ENCODE assay signal across 1 cellular context in the genomic region with DNA sequence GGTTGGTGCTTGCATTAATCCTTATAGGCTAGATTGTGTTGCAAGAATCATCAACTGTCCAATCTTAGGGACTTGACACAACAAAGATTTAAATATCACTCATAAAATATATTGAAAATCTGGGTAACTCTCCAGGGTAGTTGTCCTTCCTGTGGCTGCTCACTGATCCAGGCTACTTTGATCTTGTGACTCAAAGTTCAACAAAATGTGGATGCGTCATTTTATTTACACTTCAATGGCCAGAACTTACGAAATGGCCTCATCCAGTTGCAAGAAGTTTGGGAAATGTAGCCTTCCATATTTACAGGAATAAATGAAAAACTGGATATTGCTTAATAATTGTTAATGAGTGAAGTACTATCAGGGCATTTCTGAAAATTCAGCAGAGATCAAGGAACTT.
TF ChIP-seq lines count a peak whose summit lies in the region.

No MANE protein-coding gene starts in this region.

TF ChIP-seq in HepG2, 621 proteins besides CTCF, POLR2A, EP300 and RAD21 (continued from another document and continues in another):
- TF ChIP-seq, protein P1, sequence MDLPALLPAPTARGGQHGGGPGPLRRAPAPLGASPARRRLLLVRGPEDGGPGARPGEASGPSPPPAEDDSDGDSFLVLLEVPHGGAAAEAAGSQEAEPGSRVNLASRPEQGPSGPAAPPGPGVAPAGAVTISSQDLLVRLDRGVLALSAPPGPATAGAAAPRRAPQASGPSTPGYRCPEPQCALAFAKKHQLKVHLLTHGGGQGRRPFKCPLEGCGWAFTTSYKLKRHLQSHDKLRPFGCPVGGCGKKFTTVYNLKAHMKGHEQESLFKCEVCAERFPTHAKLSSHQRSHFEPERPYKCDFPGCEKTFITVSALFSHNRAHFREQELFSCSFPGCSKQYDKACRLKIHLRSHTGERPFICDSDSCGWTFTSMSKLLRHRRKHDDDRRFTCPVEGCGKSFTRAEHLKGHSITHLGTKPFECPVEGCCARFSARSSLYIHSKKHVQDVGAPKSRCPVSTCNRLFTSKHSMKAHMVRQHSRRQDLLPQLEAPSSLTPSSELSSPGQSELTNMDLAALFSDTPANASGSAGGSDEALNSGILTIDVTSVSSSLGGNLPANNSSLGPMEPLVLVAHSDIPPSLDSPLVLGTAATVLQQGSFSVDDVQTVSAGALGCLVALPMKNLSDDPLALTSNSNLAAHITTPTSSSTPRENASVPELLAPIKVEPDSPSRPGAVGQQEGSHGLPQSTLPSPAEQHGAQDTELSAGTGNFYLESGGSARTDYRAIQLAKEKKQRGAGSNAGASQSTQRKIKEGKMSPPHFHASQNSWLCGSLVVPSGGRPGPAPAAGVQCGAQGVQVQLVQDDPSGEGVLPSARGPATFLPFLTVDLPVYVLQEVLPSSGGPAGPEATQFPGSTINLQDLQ (CRISPR knock-in tag; IDR thresholded peaks at IDR 0.05), result no peak
- TF ChIP-seq, protein P2, sequence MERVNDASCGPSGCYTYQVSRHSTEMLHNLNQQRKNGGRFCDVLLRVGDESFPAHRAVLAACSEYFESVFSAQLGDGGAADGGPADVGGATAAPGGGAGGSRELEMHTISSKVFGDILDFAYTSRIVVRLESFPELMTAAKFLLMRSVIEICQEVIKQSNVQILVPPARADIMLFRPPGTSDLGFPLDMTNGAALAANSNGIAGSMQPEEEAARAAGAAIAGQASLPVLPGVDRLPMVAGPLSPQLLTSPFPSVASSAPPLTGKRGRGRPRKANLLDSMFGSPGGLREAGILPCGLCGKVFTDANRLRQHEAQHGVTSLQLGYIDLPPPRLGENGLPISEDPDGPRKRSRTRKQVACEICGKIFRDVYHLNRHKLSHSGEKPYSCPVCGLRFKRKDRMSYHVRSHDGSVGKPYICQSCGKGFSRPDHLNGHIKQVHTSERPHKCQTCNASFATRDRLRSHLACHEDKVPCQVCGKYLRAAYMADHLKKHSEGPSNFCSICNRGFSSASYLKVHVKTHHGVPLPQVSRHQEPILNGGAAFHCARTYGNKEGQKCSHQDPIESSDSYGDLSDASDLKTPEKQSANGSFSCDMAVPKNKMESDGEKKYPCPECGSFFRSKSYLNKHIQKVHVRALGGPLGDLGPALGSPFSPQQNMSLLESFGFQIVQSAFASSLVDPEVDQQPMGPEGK (CRISPR knock-in tag; IDR thresholded peaks at IDR 0.05), result no peak
- TF ChIP-seq RFXANK (CRISPR knock-in tag; IDR thresholded peaks at IDR 0.05), result no peak
- peak; percentile 58; the same call in 1 of the 2 replicates for TF ChIP-seq MED1 (CRISPR knock-in tag; IDR thresholded peaks at IDR 0.05)
- TF ChIP-seq ZNF503 (CRISPR knock-in tag; IDR thresholded peaks at IDR 0.05), result no peak
- no peak for TF ChIP-seq TEAD3 (CRISPR knock-in tag; optimal IDR thresholded peaks at IDR 0.05; ENCODE audit: borderline replicate concordance)
- no peak for TF ChIP-seq ZNF782 (CRISPR knock-in tag; IDR thresholded peaks at IDR 0.05; ENCODE audit: borderline replicate concordance)
- TF ChIP-seq ZFP62 (CRISPR knock-in tag; IDR thresholded peaks at IDR 0.05), result no peak
- TF ChIP-seq SMC3 (IDR thresholded peaks at IDR 0.05; ENCODE audit: low read length), result peak; percentile 2; the same call in 1 of the 2 replicates
- TF ChIP-seq ZNF143 (CRISPR knock-in tag; IDR thresholded peaks at IDR 0.05), result no peak
- no peak for TF ChIP-seq ZNF720 (CRISPR knock-in tag; IDR thresholded peaks at IDR 0.05)
- no peak for TF ChIP-seq GRHL1 (CRISPR knock-in tag; conservative IDR thresholded peaks at IDR 0.05)
- no peak for TF ChIP-seq STAG1 (CRISPR knock-in tag; IDR thresholded peaks at IDR 0.05)
- TF ChIP-seq, protein P3, sequence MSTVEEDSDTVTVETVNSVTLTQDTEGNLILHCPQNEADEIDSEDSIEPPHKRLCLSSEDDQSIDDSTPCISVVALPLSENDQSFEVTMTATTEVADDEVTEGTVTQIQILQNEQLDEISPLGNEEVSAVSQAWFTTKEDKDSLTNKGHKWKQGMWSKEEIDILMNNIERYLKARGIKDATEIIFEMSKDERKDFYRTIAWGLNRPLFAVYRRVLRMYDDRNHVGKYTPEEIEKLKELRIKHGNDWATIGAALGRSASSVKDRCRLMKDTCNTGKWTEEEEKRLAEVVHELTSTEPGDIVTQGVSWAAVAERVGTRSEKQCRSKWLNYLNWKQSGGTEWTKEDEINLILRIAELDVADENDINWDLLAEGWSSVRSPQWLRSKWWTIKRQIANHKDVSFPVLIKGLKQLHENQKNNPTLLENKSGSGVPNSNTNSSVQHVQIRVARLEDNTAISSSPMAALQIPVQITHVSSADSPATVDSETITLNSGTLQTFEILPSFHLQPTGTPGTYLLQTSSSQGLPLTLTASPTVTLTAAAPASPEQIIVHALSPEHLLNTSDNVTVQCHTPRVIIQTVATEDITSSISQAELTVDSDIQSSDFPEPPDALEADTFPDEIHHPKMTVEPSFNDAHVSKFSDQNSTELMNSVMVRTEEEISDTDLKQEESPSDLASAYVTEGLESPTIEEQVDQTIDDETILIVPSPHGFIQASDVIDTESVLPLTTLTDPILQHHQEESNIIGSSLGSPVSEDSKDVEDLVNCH (CRISPR knock-in tag; IDR thresholded peaks at IDR 0.05), result no peak
- no peak for TF ChIP-seq USF2 (IDR thresholded peaks at IDR 0.05; ENCODE audit: low read depth, low read length)
- no peak for TF ChIP-seq USF2 (CRISPR knock-in tag; IDR thresholded peaks at IDR 0.05; ENCODE audit: borderline replicate concordance)
- TF ChIP-seq ATAD3A (CRISPR knock-in tag; IDR thresholded peaks at IDR 0.05), result no peak
- TF ChIP-seq ZEB1 (IDR thresholded peaks at IDR 0.05; ENCODE audit: insufficient replicate concordance, low read depth), result no peak
- no peak for TF ChIP-seq KLF9 (CRISPR knock-in tag; IDR thresholded peaks at IDR 0.05; ENCODE audit: low read depth)
- no peak for TF ChIP-seq ZNF781 (CRISPR knock-in tag; IDR thresholded peaks at IDR 0.05; ENCODE audit: borderline replicate concordance, not compliant biosample characterization)
- no peak for TF ChIP-seq ZNF224 (CRISPR knock-in tag; IDR thresholded peaks at IDR 0.05)
- 0 out of 2 replicates have a peak, but pooled peaks have one; percentile 36 for TF ChIP-seq ZNF12 (CRISPR knock-in tag; IDR thresholded peaks at IDR 0.05)
- no peak for TF ChIP-seq POLR2G (IDR thresholded peaks at IDR 0.05; ENCODE audit: low read depth, low read length)
- TF ChIP-seq POLR2AphosphoS2 (IDR thresholded peaks at IDR 0.05; ENCODE audit: low read depth, low read length), result no peak
- TF ChIP-seq RERE (CRISPR knock-in tag; IDR thresholded peaks at IDR 0.05; ENCODE audit: low read depth), result no peak
- peak; percentile 62; the same call in 1 of the 2 replicates for TF ChIP-seq JUND (CRISPR knock-in tag; IDR thresholded peaks at IDR 0.05)
- TF ChIP-seq KDM6A (CRISPR knock-in tag; IDR thresholded peaks at IDR 0.05; ENCODE audit: low read depth), result peak; percentile 50; the same call in 1 of the 2 replicates
- peak; percentile 65; the same call in 1 of the 2 replicates for TF ChIP-seq KLF6 (CRISPR knock-in tag; IDR thresholded peaks at IDR 0.05)
- no peak for TF ChIP-seq NR2F2 (IDR thresholded peaks at IDR 0.05; ENCODE audit: borderline replicate concordance, low read depth)
- no peak for TF ChIP-seq ZBTB44 (CRISPR knock-in tag; IDR thresholded peaks at IDR 0.05)
- TF ChIP-seq ZNF367 (CRISPR knock-in tag; IDR thresholded peaks at IDR 0.05; ENCODE audit: borderline replicate concordance), result no peak
- no peak for TF ChIP-seq ZNF567 (CRISPR knock-in tag; IDR thresholded peaks at IDR 0.05; ENCODE audit: borderline replicate concordance)
- no peak for TF ChIP-seq ZFP41 (CRISPR knock-in tag; IDR thresholded peaks at IDR 0.05; ENCODE audit: borderline replicate concordance)
- TF ChIP-seq NR3C1 (CRISPR knock-in tag; IDR thresholded peaks at IDR 0.05), result no peak
- no peak for TF ChIP-seq SOX6 (IDR thresholded peaks at IDR 0.05)
- TF ChIP-seq SOX6 (CRISPR knock-in tag; IDR thresholded peaks at IDR 0.05), result peak; percentile 35; the same call in 1 of the 2 replicates
- no peak for TF ChIP-seq HMG20B (CRISPR knock-in tag; conservative IDR thresholded peaks at IDR 0.05)
